11 cellular contexts compared by ENCODE assay signal in the genomic region with DNA sequence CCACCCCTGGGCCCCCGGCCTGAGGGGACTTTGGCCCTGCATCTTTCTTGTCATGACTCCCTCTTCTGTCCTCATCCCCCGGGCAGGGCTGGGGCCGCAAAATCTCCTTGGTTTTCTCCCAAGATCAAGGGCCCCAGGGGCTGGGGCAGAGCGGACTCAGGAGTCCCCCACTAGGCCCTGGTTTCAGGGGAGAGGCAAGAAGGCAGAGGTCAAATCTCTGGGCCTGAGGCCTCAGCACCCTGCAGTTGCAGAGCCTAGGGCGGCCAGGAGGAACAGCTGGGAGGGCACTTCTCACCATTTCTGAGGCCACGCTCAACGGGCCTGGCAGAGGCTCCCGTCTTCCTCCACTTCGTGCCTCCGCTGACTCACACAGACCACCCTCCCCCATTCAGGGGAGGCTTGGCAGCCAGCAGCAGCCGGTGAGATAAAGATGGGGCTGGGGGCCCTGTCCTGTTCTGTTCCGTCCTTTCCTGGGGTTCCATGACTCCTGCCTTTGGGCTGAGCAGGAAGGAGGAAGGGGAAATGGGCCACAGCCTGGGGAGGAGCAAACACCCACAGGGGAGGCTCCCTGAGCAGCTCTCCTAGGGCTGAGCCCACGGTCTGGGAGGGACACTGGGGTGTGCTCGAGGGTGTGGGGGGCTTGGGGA. TPM values are rescaled to one million over a fixed set of nuclear protein-coding genes. Genes with fewer than 3 reads are reported as not detected.
DNase-seq lines count a peak whose midpoint lies in the region; ATAC-seq and TF ChIP-seq lines count a peak whose summit lies in the region.
"Had no signal": no experiment of that assay in that cellular context is flagged by ENCODE, and none has a peak within 500 bp of the region (broad histone marks: within the 10 kb centered on the region; RNA-seq: fewer than 3 reads in every experiment).

No MANE protein-coding gene starts in this region.

- H3K27me3 Mint-ChIP-seq in activated CD8-positive, alpha-beta memory T cell treated with anti-CD3 and anti-CD28 coated beads, Interleukin-2, amount 10 ng/mL, durations not matched to agents 7 days and 5 days, result no peaks in the 10 kb centered on the region
- H3K27me3 Mint-ChIP-seq in activated T-helper 2 cell treated with anti-CD3 and anti-CD28 coated beads, Interferon-gamma antibody, Interleukin-2, Interleukin-4, amounts not matched to agents 10 μg/mL and 5 μg/mL and 100 μg/mL, durations not matched to agents 14 hours and 24 hours and 36 hours (ENCODE audit: low read depth), result no peaks in the 10 kb centered on the region
- peaks cover 19% of the 10 kb centered on the region for H3K27me3 Mint-ChIP-seq in osteocyte (ENCODE audit: unreplicated experiment)

- no peaks in the 10 kb centered on the region for H3K9me3 Mint-ChIP-seq in activated CD8-positive, alpha-beta memory T cell treated with anti-CD3 and anti-CD28 coated beads, Interleukin-2, amount 10 ng/mL, durations not matched to agents 7 days and 5 days (ENCODE audit: low read depth)
- no peaks in the 10 kb centered on the region for H3K9me3 Mint-ChIP-seq in activated T-helper 2 cell treated with anti-CD3 and anti-CD28 coated beads, Interferon-gamma antibody, Interleukin-2, Interleukin-4, amounts not matched to agents 10 μg/mL and 5 μg/mL and 100 μg/mL, durations not matched to agents 14 hours and 24 hours and 36 hours
- H3K9me3 Mint-ChIP-seq in osteocyte (ENCODE audit: unreplicated experiment), result no peaks in the 10 kb centered on the region

- no peak overlapping the region for H3K4me3 Mint-ChIP-seq in activated CD8-positive, alpha-beta memory T cell treated with anti-CD3 and anti-CD28 coated beads, Interleukin-2, amount 10 ng/mL, durations not matched to agents 7 days and 5 days
- H3K4me3 Mint-ChIP-seq in activated T-helper 2 cell treated with anti-CD3 and anti-CD28 coated beads, Interferon-gamma antibody, Interleukin-2, Interleukin-4, amounts not matched to agents 10 μg/mL and 5 μg/mL and 100 μg/mL, durations not matched to agents 14 hours and 24 hours and 36 hours (ENCODE audit: low read depth), result peak overlapping the region; percentile 68
- no peak overlapping the region for H3K4me3 Mint-ChIP-seq in osteocyte (ENCODE audit: unreplicated experiment)

- ATAC-seq in activated CD8-positive, alpha-beta memory T cell treated with anti-CD3 and anti-CD28 coated beads, Interleukin-2, amount 10 ng/mL, durations not matched to agents 7 days and 5 days, result peak; percentile 12

- no peaks in the 10 kb centered on the region for H3K36me3 ChIP-seq in thymus (ENCODE audit: control insufficient read depth, insufficient read depth)

- TF ChIP-seq POLR2A in lower leg skin (IDR thresholded peaks at IDR 0.05), result no peak

- TF ChIP-seq CTCF in lower leg skin (IDR thresholded peaks at IDR 0.05) (no peak), osteocyte (IDR thresholded peaks at IDR 0.05) (no peak)

- CTCF ChIA-PET in activated CD8-positive, alpha-beta memory T cell treated with anti-CD3 and anti-CD28 coated beads, Interleukin-2, amount 10 ng/mL, durations not matched to agents 7 days and 5 days (lab: Charles Lee), result interaction anchor here (1.2 to 2.2 kb wide), 5 partner anchors 9 to 55 kb away, joined by 3 to 6 read pairs (median 5); no protein-coding TSS in a partner anchor

- H3K4me3 ChIP-seq in lower leg skin (ENCODE audit: low read depth, poor library complexity, severe bottlenecking), result peak overlapping the region; percentile 3
- H3K4me3 ChIP-seq in thymus (ENCODE audit: low read length), result peak overlapping the region; percentile 25

- DNase-seq in activated CD8-positive, alpha-beta memory T cell treated with anti-CD3 and anti-CD28 coated beads, Interleukin-2, amount 10 ng/mL, durations not matched to agents 7 days and 5 days, result no peak
- DNase-seq in activated CD8-positive, alpha-beta memory T cell treated with anti-CD3 and anti-CD28 coated beads, Interleukin-2, amount 50 U/mL, for 48 hours, result no peak
- DNase-seq in activated T-helper 2 cell treated with anti-CD3 and anti-CD28 coated beads, Interferon-gamma antibody, Interleukin-2, Interleukin-4, amounts not matched to agents 10 μg/mL and 5 μg/mL and 100 μg/mL, durations not matched to agents 14 hours and 24 hours and 36 hours (ENCODE audit: low spot score), result no peak
- DNase-seq in lower leg skin (ENCODE audit: low spot score in 2 of 2), result no peak
- no peak for DNase-seq in kidney glomerular epithelial cell (lab: John Stamatoyannopoulos, UW)
- DNase-seq in osteocyte (ENCODE audit: extremely low spot score, unreplicated experiment), result no peak
- no peak for DNase-seq in T1000 (lab: John Stamatoyannopoulos, UW)
- DNase-seq: NCI-H446 had no signal

- WGBS in lower leg skin, 2 donors, result 66 to 74% methylated on average over 13 to 14 of the region's 14 CpGs
- 69% methylated on average over 14 of the region's 14 CpGs for WGBS in thymus

- H3K9me3 ChIP-seq in thymus (ENCODE audit: control insufficient read depth), result no peaks in the 10 kb centered on the region

- peaks cover 36% of the 10 kb centered on the region for H3K4me1 Mint-ChIP-seq in activated CD8-positive, alpha-beta memory T cell treated with anti-CD3 and anti-CD28 coated beads, Interleukin-2, amount 10 ng/mL, durations not matched to agents 7 days and 5 days
- peaks cover 37% of the 10 kb centered on the region for H3K4me1 Mint-ChIP-seq in activated T-helper 2 cell treated with anti-CD3 and anti-CD28 coated beads, Interferon-gamma antibody, Interleukin-2, Interleukin-4, amounts not matched to agents 10 μg/mL and 5 μg/mL and 100 μg/mL, durations not matched to agents 14 hours and 24 hours and 36 hours (ENCODE audit: low read depth)
- peaks cover 11% of the 10 kb centered on the region for H3K4me1 Mint-ChIP-seq in osteocyte (ENCODE audit: unreplicated experiment)

- intact Hi-C loops in activated T-helper 2 cell treated with anti-CD3 and anti-CD28 coated beads, Interferon-gamma antibody, Interleukin-2, Interleukin-4, amounts not matched to agents 10 μg/mL and 5 μg/mL and 100 μg/mL, durations not matched to agents 14 hours and 24 hours and 36 hours (cut with micrococcal nuclease), result no loop called here
- intact Hi-C loops in lower leg skin (cut with DNase I; ENCODE audit: low total_unique reads), result no loop called here

- H3K27ac Mint-ChIP-seq in activated CD8-positive, alpha-beta memory T cell treated with anti-CD3 and anti-CD28 coated beads, Interleukin-2, amount 10 ng/mL, durations not matched to agents 7 days and 5 days, result no peak overlapping the region
- H3K27ac Mint-ChIP-seq in activated T-helper 2 cell treated with anti-CD3 and anti-CD28 coated beads, Interferon-gamma antibody, Interleukin-2, Interleukin-4, amounts not matched to agents 10 μg/mL and 5 μg/mL and 100 μg/mL, durations not matched to agents 14 hours and 24 hours and 36 hours, result peak overlapping the region; percentile 46
- no peak overlapping the region for H3K27ac Mint-ChIP-seq in osteocyte (ENCODE audit: unreplicated experiment)

- peaks cover 15% of the 10 kb centered on the region for H3K4me1 ChIP-seq in thymus (ENCODE audit: control insufficient read depth, insufficient read depth, low read length)

- peaks cover 10% of the 10 kb centered on the region for H3K36me3 Mint-ChIP-seq in activated CD8-positive, alpha-beta memory T cell treated with anti-CD3 and anti-CD28 coated beads, Interleukin-2, amount 10 ng/mL, durations not matched to agents 7 days and 5 days
- H3K36me3 Mint-ChIP-seq in activated T-helper 2 cell treated with anti-CD3 and anti-CD28 coated beads, Interferon-gamma antibody, Interleukin-2, Interleukin-4, amounts not matched to agents 10 μg/mL and 5 μg/mL and 100 μg/mL, durations not matched to agents 14 hours and 24 hours and 36 hours (ENCODE audit: low read depth), result peaks cover 9% of the 10 kb centered on the region
- no peaks in the 10 kb centered on the region for H3K36me3 Mint-ChIP-seq in osteocyte (ENCODE audit: unreplicated experiment)

- H3K27me3 ChIP-seq in thymus (ENCODE audit: control insufficient read depth, insufficient read depth), result no peaks in the 10 kb centered on the region

- peak overlapping the region; percentile 66 for H3K27ac ChIP-seq in thymus (ENCODE audit: low read depth)

RNA-seq across cellular contexts. Expression of a gene that starts 12.4 kb away (rescaled TPM):
- total RNA-seq in activated CD8-positive, alpha-beta memory T cell treated with anti-CD3 and anti-CD28 coated beads, Interleukin-2, amount 10 ng/mL, durations not matched to agents 7 days and 5 days, result under 1 TPM; 0.21 to 0.23 TPM
- total RNA-seq in activated T-helper 2 cell treated with anti-CD3 and anti-CD28 coated beads, Interferon-gamma antibody, Interleukin-2, Interleukin-4, amounts not matched to agents 10 μg/mL and 5 μg/mL and 100 μg/mL, durations not matched to agents 14 hours and 24 hours and 36 hours, result not detected in 2 replicates
- not detected for total RNA-seq in lower leg skin
- 0.11 TPM for polyA plus RNA-seq in thymus
- total RNA-seq in osteocyte, result not detected in 2 replicates
- total RNA-seq: renal cortical epithelial cell had no signal
- polyA plus RNA-seq: AG04450 had no signal

RNA-seq across cellular contexts. Expression of a gene that starts 21.3 kb away (rescaled TPM):
- 1,000 to 10,000 TPM; 2,870 to 3,468 TPM for total RNA-seq in activated CD8-positive, alpha-beta memory T cell treated with anti-CD3 and anti-CD28 coated beads, Interleukin-2, amount 10 ng/mL, durations not matched to agents 7 days and 5 days
- total RNA-seq in activated T-helper 2 cell treated with anti-CD3 and anti-CD28 coated beads, Interferon-gamma antibody, Interleukin-2, Interleukin-4, amounts not matched to agents 10 μg/mL and 5 μg/mL and 100 μg/mL, durations not matched to agents 14 hours and 24 hours and 36 hours, result 773 and 798 TPM in 2 replicates
- total RNA-seq in lower leg skin, result 1 to 10 TPM in 3 of 4 donors, under 1 TPM in 1; 0.80 to 7.2 (median 5.1) TPM
- polyA plus RNA-seq in thymus, result 343 TPM
- 8.8 and 13.2 TPM in 2 replicates for total RNA-seq in osteocyte

RNA-seq across cellular contexts. Expression of a gene that starts 25.7 kb away (rescaled TPM):
- not detected for total RNA-seq in activated CD8-positive, alpha-beta memory T cell treated with anti-CD3 and anti-CD28 coated beads, Interleukin-2, amount 10 ng/mL, durations not matched to agents 7 days and 5 days
- 0.09 and 0.18 TPM in 2 replicates for total RNA-seq in activated T-helper 2 cell treated with anti-CD3 and anti-CD28 coated beads, Interferon-gamma antibody, Interleukin-2, Interleukin-4, amounts not matched to agents 10 μg/mL and 5 μg/mL and 100 μg/mL, durations not matched to agents 14 hours and 24 hours and 36 hours
- total RNA-seq in lower leg skin, result 10 to 100 TPM; 15.1 to 25.3 (median 18.5) TPM
- polyA plus RNA-seq in thymus, result 9.3 TPM
- 14.8 and 15.9 TPM in 2 replicates for total RNA-seq in osteocyte

RNA-seq across cellular contexts. Expression of a gene that starts 40.4 kb away (rescaled TPM):
- total RNA-seq in activated CD8-positive, alpha-beta memory T cell treated with anti-CD3 and anti-CD28 coated beads, Interleukin-2, amount 10 ng/mL, durations not matched to agents 7 days and 5 days, result 10 to 100 TPM; 34.0 to 88.3 TPM
- total RNA-seq in activated T-helper 2 cell treated with anti-CD3 and anti-CD28 coated beads, Interferon-gamma antibody, Interleukin-2, Interleukin-4, amounts not matched to agents 10 μg/mL and 5 μg/mL and 100 μg/mL, durations not matched to agents 14 hours and 24 hours and 36 hours, result 7.7 TPM in 2 replicates
- total RNA-seq in lower leg skin, result under 1 TPM in 3 of 4 donors, not detected in 1; 0.30 to 0.81 (median 0.49) TPM
- polyA plus RNA-seq in thymus, result 2.9 TPM
- total RNA-seq in osteocyte, result 3.0 and 3.6 TPM in 2 replicates
- polyA plus RNA-seq: AG04450 had no signal

RNA-seq across cellular contexts. Expression of a gene that starts 48.1 kb away (rescaled TPM):
- total RNA-seq in activated CD8-positive, alpha-beta memory T cell treated with anti-CD3 and anti-CD28 coated beads, Interleukin-2, amount 10 ng/mL, durations not matched to agents 7 days and 5 days, result 10 to 100 TPM; 10.6 to 12.3 TPM
- total RNA-seq in activated T-helper 2 cell treated with anti-CD3 and anti-CD28 coated beads, Interferon-gamma antibody, Interleukin-2, Interleukin-4, amounts not matched to agents 10 μg/mL and 5 μg/mL and 100 μg/mL, durations not matched to agents 14 hours and 24 hours and 36 hours, result 9.1 and 9.3 TPM in 2 replicates
- total RNA-seq in lower leg skin (10 to 100 TPM; 10.7 to 18.0 (median 14.6) TPM), osteocyte (13.4 and 14.3 TPM in 2 replicates)
- polyA plus RNA-seq in thymus, result 5.2 TPM

Comparison
In these comparisons a context has a peak if more than half of its experiments do, and no peak if none do; other contexts are left out.
1. RNA of a gene that starts 21.3 kb away (total RNA-seq): 2,870 to 3,468 TPM in activated CD8-positive, alpha-beta memory T cell treated with anti-CD3 and anti-CD28 coated beads, Interleukin-2, amount 10 ng/mL, durations not matched to agents 7 days and 5 days and 773 to 798 TPM in activated T-helper 2 cell treated with anti-CD3 and anti-CD28 coated beads, Interferon-gamma antibody, Interleukin-2, Interleukin-4, amounts not matched to agents 10 μg/mL and 5 μg/mL and 100 μg/mL, durations not matched to agents 14 hours and 24 hours and 36 hours; 8.8 to 13.2 TPM in osteocyte and 0.80 to 7.2 TPM in lower leg skin; every median in the first group is over 10 times any median in the second.
2. RNA of a gene that starts 25.7 kb away (total RNA-seq): 15.1 to 25.3 TPM in lower leg skin and 14.8 to 15.9 TPM in osteocyte; 0.09 to 0.18 TPM in activated T-helper 2 cell treated with anti-CD3 and anti-CD28 coated beads, Interferon-gamma antibody, Interleukin-2, Interleukin-4, amounts not matched to agents 10 μg/mL and 5 μg/mL and 100 μg/mL, durations not matched to agents 14 hours and 24 hours and 36 hours and not detected in activated CD8-positive, alpha-beta memory T cell treated with anti-CD3 and anti-CD28 coated beads, Interleukin-2, amount 10 ng/mL, durations not matched to agents 7 days and 5 days; every median in the first group is over 10 times any median in the second.